8 cellular contexts compared by ENCODE assay signal in genomic region chr3:189967254-189967865, GRCh38.
DNase-seq lines count a peak whose midpoint lies in the region; ATAC-seq and TF ChIP-seq lines count a peak whose summit lies in the region.

No MANE protein-coding gene starts in this region.

- peaks cover 3% of the 10 kb centered on the region for H3K36me3 ChIP-seq in lower lobe of right lung

- no peaks in the 10 kb centered on the region for H3K4me1 ChIP-seq in lower lobe of right lung

- TF ChIP-seq CTCF in cardiac fibroblast (IDR thresholded peaks at IDR 0.05; ENCODE audit: low read depth, low read length): peak; percentile 79
- peak; percentile 75 for TF ChIP-seq CTCF in lower lobe of right lung (IDR thresholded peaks at IDR 0.05)

- ATAC-seq in GM19372 (IDR thresholded peaks at IDR 0.05; ENCODE audit: low read depth, unreplicated experiment) (peak; percentile 82), HG03439 (IDR thresholded peaks at IDR 0.05; ENCODE audit: unreplicated experiment) (peak; percentile 71), lower lobe of right lung (peak in 1 of 2 donors; percentile 41)

- H3K9me3 ChIP-seq in lower lobe of right lung: no peaks in the 10 kb centered on the region

- no peaks in the 10 kb centered on the region for H3K27me3 ChIP-seq in lower lobe of right lung (ENCODE audit: low read depth)

- H3K27ac ChIP-seq in lower lobe of right lung: no peak overlapping the region

- DNase-seq in EL (peak; percentile 62), NOMO-1 treated with DMSO at 0.1 percent for 48 hours (lab: John Stamatoyannopoulos, UW; ENCODE audit: unreplicated experiment) (peak; percentile 66), cardiac fibroblast (ENCODE audit: low read depth in 2 of 2) (peak; percentile 71 to 79), lower lobe of right lung (no peak), islet precursor cell (no peak)
- DNase-seq in activated naive CD4-positive, alpha-beta T cell (lab: John Stamatoyannopoulos, UW): no peak

- H3K4me3 ChIP-seq in cardiac fibroblast (replicated peaks in 1 of 2; ENCODE audit: low read depth in 2 of 2, low read length in 2 of 2) (no peak overlapping the region), lower lobe of right lung (no peak overlapping the region)

- intact Hi-C loops in lower lobe of right lung (cut with DNase I): loop anchor here (10.0 kb wide), 2 partner anchors 247 to 357 kb away; partner anchors contain the start of gene CLDN1

Comparison
In these comparisons a context has a peak if more than half of its experiments do, and no peak if none do; other contexts are left out.
1. DNase-seq: peak in EL (single experiment), NOMO-1 treated with DMSO at 0.1 percent for 48 hours (single experiment) and cardiac fibroblast (2 of 2); none in lower lobe of right lung (single experiment), islet precursor cell (single experiment) and activated naive CD4-positive, alpha-beta T cell (0 of 4).